In genomic region chr19:1651548-1652394, GRCh38 we compare ENCODE assay signal across 1 cellular context.
TF ChIP-seq lines count a peak whose summit lies in the region.

No MANE protein-coding gene starts in this region.

TF ChIP-seq in K562, 482 proteins besides CTCF, POLR2A, EP300 and RAD21 (continued from another document and continues in another):
- TF ChIP-seq ZBTB1 (CRISPR knock-in tag; IDR thresholded peaks at IDR 0.05; ENCODE audit: borderline replicate concordance, low read depth) (no peak), HNRNPK (IDR thresholded peaks at IDR 0.05; ENCODE audit: low read depth, low read length, poor library complexity, severe bottlenecking) (no peak), STAG1 (CRISPR knock-in tag; IDR thresholded peaks at IDR 0.05; ENCODE audit: borderline replicate concordance) (no peak), E2F5 (CRISPR knock-in tag; IDR thresholded peaks at IDR 0.05) (no peak), HOXB6 (CRISPR knock-in tag; IDR thresholded peaks at IDR 0.05; ENCODE audit: borderline replicate concordance) (no peak), ZNF311 (CRISPR knock-in tag; IDR thresholded peaks at IDR 0.05) (no peak), HSF4 (CRISPR knock-in tag; IDR thresholded peaks at IDR 0.05; ENCODE audit: borderline replicate concordance) (no peak), TCF15 (CRISPR knock-in tag; IDR thresholded peaks at IDR 0.05) (no peak), TRIM28 (IDR thresholded peaks at IDR 0.05) (no peak), KHSRP (IDR thresholded peaks at IDR 0.05) (no peak), NKRF (IDR thresholded peaks at IDR 0.05; ENCODE audit: borderline replicate concordance) (no peak), ZNF384 (IDR thresholded peaks at IDR 0.05; ENCODE audit: low read depth, low read length) (no peak), ATF7 (IDR thresholded peaks at IDR 0.05) (0 out of 2 replicates have a peak, but pooled peaks have one; percentile 19), RERE (CRISPR knock-in tag; IDR thresholded peaks at IDR 0.05; ENCODE audit: borderline replicate concordance) (no peak), SRSF7 (optimal IDR thresholded peaks at IDR 0.05; ENCODE audit: low read depth, low read length) (no peak), NONO (IDR thresholded peaks at IDR 0.05; ENCODE audit: low read depth in 2 of 2, low read length in 1 of 2) (peak in 1 of 2 experiments; percentile 28; a peak in 2 of 4 replicates), DDX20 (tag; IDR thresholded peaks at IDR 0.05; ENCODE audit: low read depth) (no peak), SLC30A9 (CRISPR knock-in tag; IDR thresholded peaks at IDR 0.05) (no peak), MNT (conservative IDR thresholded peaks at IDR 0.05) (peak in 1 of 2 experiments; percentile 45; a peak in 1 of 4 replicates), NR2C1 (IDR thresholded peaks at IDR 0.05) (no peak), NR2C1 (tag; IDR thresholded peaks at IDR 0.05) (no peak), TAF7 (tag; IDR thresholded peaks at IDR 0.05) (no peak), ZZZ3 (IDR thresholded peaks at IDR 0.05) (no peak), PHF8 (IDR thresholded peaks at IDR 0.05; ENCODE audit: borderline replicate concordance, low read length) (no peak)
- TF ChIP-seq, protein P1, sequence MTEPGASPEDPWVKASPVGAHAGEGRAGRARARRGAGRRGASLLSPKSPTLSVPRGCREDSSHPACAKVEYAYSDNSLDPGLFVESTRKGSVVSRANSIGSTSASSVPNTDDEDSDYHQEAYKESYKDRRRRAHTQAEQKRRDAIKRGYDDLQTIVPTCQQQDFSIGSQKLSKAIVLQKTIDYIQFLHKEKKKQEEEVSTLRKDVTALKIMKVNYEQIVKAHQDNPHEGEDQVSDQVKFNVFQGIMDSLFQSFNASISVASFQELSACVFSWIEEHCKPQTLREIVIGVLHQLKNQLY (CRISPR knock-in tag; conservative IDR thresholded peaks at IDR 0.05): no peak
- TF ChIP-seq, protein P2, sequence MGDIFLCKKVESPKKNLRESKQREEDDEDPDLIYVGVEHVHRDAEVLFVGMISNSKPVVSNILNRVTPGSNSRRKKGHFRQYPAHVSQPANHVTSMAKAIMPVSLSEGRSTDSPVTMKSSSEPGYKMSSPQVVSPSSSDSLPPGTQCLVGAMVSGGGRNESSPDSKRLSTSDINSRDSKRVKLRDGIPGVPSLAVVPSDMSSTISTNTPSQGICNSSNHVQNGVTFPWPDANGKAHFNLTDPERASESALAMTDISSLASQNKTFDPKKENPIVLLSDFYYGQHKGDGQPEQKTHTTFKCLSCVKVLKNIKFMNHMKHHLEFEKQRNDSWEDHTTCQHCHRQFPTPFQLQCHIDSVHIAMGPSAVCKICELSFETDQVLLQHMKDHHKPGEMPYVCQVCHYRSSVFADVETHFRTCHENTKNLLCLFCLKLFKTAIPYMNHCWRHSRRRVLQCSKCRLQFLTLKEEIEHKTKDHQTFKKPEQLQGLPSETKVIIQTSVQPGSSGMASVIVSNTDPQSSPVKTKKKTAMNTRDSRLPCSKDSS (IDR thresholded peaks at IDR 0.05; ENCODE audit: low read depth, partially characterized antibody): no peak
- TF ChIP-seq, protein P3, sequence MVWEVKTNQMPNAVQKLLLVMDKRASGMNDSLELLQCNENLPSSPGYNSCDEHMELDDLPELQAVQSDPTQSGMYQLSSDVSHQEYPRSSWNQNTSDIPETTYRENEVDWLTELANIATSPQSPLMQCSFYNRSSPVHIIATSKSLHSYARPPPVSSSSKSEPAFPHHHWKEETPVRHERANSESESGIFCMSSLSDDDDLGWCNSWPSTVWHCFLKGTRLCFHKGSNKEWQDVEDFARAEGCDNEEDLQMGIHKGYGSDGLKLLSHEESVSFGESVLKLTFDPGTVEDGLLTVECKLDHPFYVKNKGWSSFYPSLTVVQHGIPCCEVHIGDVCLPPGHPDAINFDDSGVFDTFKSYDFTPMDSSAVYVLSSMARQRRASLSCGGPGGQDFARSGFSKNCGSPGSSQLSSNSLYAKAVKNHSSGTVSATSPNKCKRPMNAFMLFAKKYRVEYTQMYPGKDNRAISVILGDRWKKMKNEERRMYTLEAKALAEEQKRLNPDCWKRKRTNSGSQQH (CRISPR knock-in tag; IDR thresholded peaks at IDR 0.05): no peak
- TF ChIP-seq, protein P4, sequence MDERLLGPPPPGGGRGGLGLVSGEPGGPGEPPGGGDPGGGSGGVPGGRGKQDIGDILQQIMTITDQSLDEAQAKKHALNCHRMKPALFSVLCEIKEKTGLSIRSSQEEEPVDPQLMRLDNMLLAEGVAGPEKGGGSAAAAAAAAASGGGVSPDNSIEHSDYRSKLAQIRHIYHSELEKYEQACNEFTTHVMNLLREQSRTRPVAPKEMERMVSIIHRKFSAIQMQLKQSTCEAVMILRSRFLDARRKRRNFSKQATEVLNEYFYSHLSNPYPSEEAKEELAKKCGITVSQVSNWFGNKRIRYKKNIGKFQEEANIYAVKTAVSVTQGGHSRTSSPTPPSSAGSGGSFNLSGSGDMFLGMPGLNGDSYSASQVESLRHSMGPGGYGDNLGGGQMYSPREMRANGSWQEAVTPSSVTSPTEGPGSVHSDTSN (CRISPR knock-in tag; IDR thresholded peaks at IDR 0.05; ENCODE audit: low read depth): no peak
- TF ChIP-seq, protein P4 (tag; conservative IDR thresholded peaks at IDR 0.05; ENCODE audit: low read depth): no peak
- TF ChIP-seq, protein P5, sequence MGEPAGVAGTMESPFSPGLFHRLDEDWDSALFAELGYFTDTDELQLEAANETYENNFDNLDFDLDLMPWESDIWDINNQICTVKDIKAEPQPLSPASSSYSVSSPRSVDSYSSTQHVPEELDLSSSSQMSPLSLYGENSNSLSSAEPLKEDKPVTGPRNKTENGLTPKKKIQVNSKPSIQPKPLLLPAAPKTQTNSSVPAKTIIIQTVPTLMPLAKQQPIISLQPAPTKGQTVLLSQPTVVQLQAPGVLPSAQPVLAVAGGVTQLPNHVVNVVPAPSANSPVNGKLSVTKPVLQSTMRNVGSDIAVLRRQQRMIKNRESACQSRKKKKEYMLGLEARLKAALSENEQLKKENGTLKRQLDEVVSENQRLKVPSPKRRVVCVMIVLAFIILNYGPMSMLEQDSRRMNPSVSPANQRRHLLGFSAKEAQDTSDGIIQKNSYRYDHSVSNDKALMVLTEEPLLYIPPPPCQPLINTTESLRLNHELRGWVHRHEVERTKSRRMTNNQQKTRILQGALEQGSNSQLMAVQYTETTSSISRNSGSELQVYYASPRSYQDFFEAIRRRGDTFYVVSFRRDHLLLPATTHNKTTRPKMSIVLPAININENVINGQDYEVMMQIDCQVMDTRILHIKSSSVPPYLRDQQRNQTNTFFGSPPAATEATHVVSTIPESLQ (CRISPR knock-in tag; IDR thresholded peaks at IDR 0.05): no peak
- TF ChIP-seq, protein P6, sequence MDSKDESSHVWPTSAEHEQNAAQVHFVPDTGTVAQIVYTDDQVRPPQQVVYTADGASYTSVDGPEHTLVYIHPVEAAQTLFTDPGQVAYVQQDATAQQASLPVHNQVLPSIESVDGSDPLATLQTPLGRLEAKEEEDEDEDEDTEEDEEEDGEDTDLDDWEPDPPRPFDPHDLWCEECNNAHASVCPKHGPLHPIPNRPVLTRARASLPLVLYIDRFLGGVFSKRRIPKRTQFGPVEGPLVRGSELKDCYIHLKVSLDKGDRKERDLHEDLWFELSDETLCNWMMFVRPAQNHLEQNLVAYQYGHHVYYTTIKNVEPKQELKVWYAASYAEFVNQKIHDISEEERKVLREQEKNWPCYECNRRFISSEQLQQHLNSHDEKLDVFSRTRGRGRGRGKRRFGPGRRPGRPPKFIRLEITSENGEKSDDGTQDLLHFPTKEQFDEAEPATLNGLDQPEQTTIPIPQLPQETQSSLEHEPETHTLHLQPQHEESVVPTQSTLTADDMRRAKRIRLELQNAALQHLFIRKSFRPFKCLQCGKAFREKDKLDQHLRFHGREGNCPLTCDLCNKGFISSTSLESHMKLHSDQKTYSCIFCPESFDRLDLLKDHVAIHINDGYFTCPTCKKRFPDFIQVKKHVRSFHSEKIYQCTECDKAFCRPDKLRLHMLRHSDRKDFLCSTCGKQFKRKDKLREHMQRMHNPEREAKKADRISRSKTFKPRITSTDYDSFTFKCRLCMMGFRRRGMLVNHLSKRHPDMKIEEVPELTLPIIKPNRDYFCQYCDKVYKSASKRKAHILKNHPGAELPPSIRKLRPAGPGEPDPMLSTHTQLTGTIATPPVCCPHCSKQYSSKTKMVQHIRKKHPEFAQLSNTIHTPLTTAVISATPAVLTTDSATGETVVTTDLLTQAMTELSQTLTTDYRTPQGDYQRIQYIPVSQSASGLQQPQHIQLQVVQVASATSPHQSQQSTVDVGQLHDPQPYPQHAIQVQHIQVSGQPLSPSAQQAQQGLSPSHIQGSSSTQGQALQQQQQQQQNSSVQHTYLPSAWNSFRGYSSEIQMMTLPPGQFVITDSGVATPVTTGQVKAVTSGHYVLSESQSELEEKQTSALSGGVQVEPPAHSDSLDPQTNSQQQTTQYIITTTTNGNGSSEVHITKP (IDR thresholded peaks at IDR 0.05; ENCODE audit: partially characterized antibody): peak; percentile 30
